ENCODE assay signal across 11 cellular contexts in genomic region chr10:8059191-8059936, GRCh38. TPM values are rescaled to one million over a fixed set of nuclear protein-coding genes. Genes with fewer than 3 reads are reported as not detected.
DNase-seq lines count a peak whose midpoint lies in the region; ATAC-seq and TF ChIP-seq lines count a peak whose summit lies in the region.
"Had no signal": no experiment of that assay in that cellular context is flagged by ENCODE, and none has a peak within 500 bp of the region (broad histone marks: within the 10 kb centered on the region; RNA-seq: fewer than 3 reads in every experiment).

No MANE protein-coding gene starts in this region.

- H3K27ac ChIP-seq in urinary bladder (ENCODE audit: low read depth), result no peak overlapping the region
- H3K27ac ChIP-seq in gastroesophageal sphincter, result no peak overlapping the region
- H3K27ac ChIP-seq in right atrium auricular region, result no peak overlapping the region

- H3K4me3 Mint-ChIP-seq in activated naive CD4-positive, alpha-beta T cell treated with anti-CD3 and anti-CD28 coated beads, Interleukin-2, amount 50 U/mL, for 24 hours, result peak overlapping the region; percentile 99
- H3K4me3 Mint-ChIP-seq in activated naive CD8-positive, alpha-beta T cell, result peak overlapping the region; percentile 98

- no peaks in the 10 kb centered on the region for H3K27me3 Mint-ChIP-seq in activated naive CD4-positive, alpha-beta T cell treated with anti-CD3 and anti-CD28 coated beads, Interleukin-2, amount 50 U/mL, for 24 hours
- no peaks in the 10 kb centered on the region for H3K27me3 Mint-ChIP-seq in activated naive CD8-positive, alpha-beta T cell

- no peak for ATAC-seq in gastroesophageal sphincter
- ATAC-seq: Panc1 had no signal

- H3K36me3 ChIP-seq in urinary bladder (ENCODE audit: insufficient read depth) (no peaks in the 10 kb centered on the region), gastroesophageal sphincter (no peaks in the 10 kb centered on the region), right atrium auricular region (no peaks in the 10 kb centered on the region)

- no peaks in the 10 kb centered on the region for H3K9me3 Mint-ChIP-seq in activated naive CD4-positive, alpha-beta T cell treated with anti-CD3 and anti-CD28 coated beads, Interleukin-2, amount 50 U/mL, for 24 hours
- H3K9me3 Mint-ChIP-seq in activated naive CD8-positive, alpha-beta T cell (ENCODE audit: low read depth), result no peaks in the 10 kb centered on the region

- no peak for TF ChIP-seq CTCF in gastroesophageal sphincter (IDR thresholded peaks at IDR 0.05)
- TF ChIP-seq CTCF in right atrium auricular region (IDR thresholded peaks at IDR 0.05), result no peak

- TF ChIP-seq EP300 in gastroesophageal sphincter (IDR thresholded peaks at IDR 0.05), result no peak

- H3K4me3 ChIP-seq in mononuclear cell (ENCODE audit: low read length) (peak overlapping the region; percentile 21), urinary bladder (ENCODE audit: low read depth, low read length) (peak overlapping the region; percentile 72), gastroesophageal sphincter (no peak overlapping the region), right atrium auricular region (no peak overlapping the region)

- H3K9me3 ChIP-seq in mononuclear cell (ENCODE audit: low read depth, low read length) (no peaks in the 10 kb centered on the region), gastroesophageal sphincter (no peaks in the 10 kb centered on the region), right atrium auricular region (no peaks in the 10 kb centered on the region)

- H3K36me3 Mint-ChIP-seq in activated naive CD4-positive, alpha-beta T cell treated with anti-CD3 and anti-CD28 coated beads, Interleukin-2, amount 50 U/mL, for 24 hours, result peaks cover 10% of the 10 kb centered on the region
- peaks cover 24% of the 10 kb centered on the region for H3K36me3 Mint-ChIP-seq in activated naive CD8-positive, alpha-beta T cell

- H3K27me3 ChIP-seq in mononuclear cell (ENCODE audit: insufficient read depth, low read length) (peaks cover 51% of the 10 kb centered on the region), gastroesophageal sphincter (peaks cover 97% of the 10 kb centered on the region), right atrium auricular region (peaks cover 5 to 15% of the 10 kb centered on the region in 2 donors)

- peak overlapping the region; percentile 88 for H3K27ac Mint-ChIP-seq in activated naive CD4-positive, alpha-beta T cell treated with anti-CD3 and anti-CD28 coated beads, Interleukin-2, amount 50 U/mL, for 24 hours
- H3K27ac Mint-ChIP-seq in activated naive CD8-positive, alpha-beta T cell, result peak overlapping the region; percentile 96

- H3K4me1 ChIP-seq in mononuclear cell (ENCODE audit: insufficient read depth, low read length) (peaks cover 68% of the 10 kb centered on the region), urinary bladder (ENCODE audit: insufficient read depth) (no peaks in the 10 kb centered on the region), gastroesophageal sphincter (peaks cover 0 to 18% (median 8%) of the 10 kb centered on the region in 3 donors), right atrium auricular region (peaks cover 0 to 15% of the 10 kb centered on the region in 2 donors)

- no peak for DNase-seq in activated naive CD4-positive, alpha-beta T cell treated with anti-CD3 and anti-CD28 coated beads, Interleukin-2, amount 50 U/mL, for 16 hours
- DNase-seq in right atrium auricular region (ENCODE audit: low spot score), result no peak
- no peak for DNase-seq in H4 (ENCODE audit: low spot score)
- DNase-seq: anterior cingulate cortex, NCI-H1930 had no signal

- no peak for TF ChIP-seq POLR2A in gastroesophageal sphincter (IDR thresholded peaks at IDR 0.05)

- H3K4me1 Mint-ChIP-seq in activated naive CD4-positive, alpha-beta T cell treated with anti-CD3 and anti-CD28 coated beads, Interleukin-2, amount 50 U/mL, for 24 hours, result peaks cover 79% of the 10 kb centered on the region
- peaks cover 75% of the 10 kb centered on the region for H3K4me1 Mint-ChIP-seq in activated naive CD8-positive, alpha-beta T cell (ENCODE audit: low read depth)

- 77% methylated on average over 16 of the region's 16 CpGs for WGBS in urinary bladder
- 37 to 72% methylated on average over 9 to 13 of the region's 16 CpGs for WGBS in gastroesophageal sphincter (ENCODE audit: low coverage in 1 of 2), 2 donors

RNA-seq across cellular contexts. Expression of gene GATA3, which starts 4.9 kb away (rescaled TPM):
- total RNA-seq in mononuclear cell (7.3 TPM), urinary bladder (10.6 TPM), gastroesophageal sphincter (under 1 TPM in 1 of 4 donors, not detected in 3; 0.35 TPM), right atrium auricular region (1 to 10 TPM in 1 of 2 donors, under 1 TPM in 1; 0.52 to 1.4 TPM)
- 17.9 TPM for polyA plus RNA-seq in urinary bladder
- 0.21 and 0.64 TPM in 2 replicates for total RNA-seq in H4 (2014; rRNA removed; shearing (Covaris generic))

Comparison
In these comparisons a context has a peak if more than half of its experiments do, and no peak if none do; other contexts are left out.
1. H3K4me3 ChIP-seq: peak in mononuclear cell (single experiment) and urinary bladder (single experiment); none in gastroesophageal sphincter (0 of 2) and right atrium auricular region (0 of 2).